11 cellular contexts compared by ENCODE assay signal in genomic region chr15:71198846-71199245, GRCh38.
DNase-seq lines count a peak whose midpoint lies in the region; ATAC-seq, FAIRE-seq and TF ChIP-seq lines count a peak whose summit lies in the region.
"Had no signal": no experiment of that assay in that cellular context is flagged by ENCODE, and none has a peak within 500 bp of the region (broad histone marks: within the 10 kb centered on the region; RNA-seq: fewer than 3 reads in every experiment).

No MANE protein-coding gene starts in this region.

- peaks cover 6% of the 10 kb centered on the region; the same call in 1 of the 2 replicates for H3K23me2 ChIP-seq in H1 (ENCODE audit: low read depth, low read length)

- FAIRE-seq in H1 (lab: Jason Lieb, UNC) (no peak), keratinocyte (lab: Jason Lieb, UNC) (peak; percentile 43)
- FAIRE-seq: A204.1 had no signal

- H3K4me3 Mint-ChIP-seq in activated naive CD4-positive, alpha-beta T cell treated with anti-CD3 and anti-CD28 coated beads, Interleukin-2, amount 10 ng/mL, durations not matched to agents 7 days and 5 days: no peak overlapping the region
- H3K4me3 Mint-ChIP-seq: CD4-positive, CD25-positive, alpha-beta regulatory T cell had no signal

- dilution Hi-C loops in keratinocyte (cut with MboI; ENCODE audit: extremely low pct_ligation_motif_present, low sequenced_read_pairs): no loop called here

- H3K9ac ChIP-seq in BLaER1 treated with 17β-estradiol and CSF1 and Interleukin-3, amounts not matched to agents 10 nM and 100 nM: no peak overlapping the region
- H3K9ac ChIP-seq in H1 (replicated peaks in 1 of 4; ENCODE audit: extremely low read depth in 1 of 4, low read depth in 3 of 4, low read length in 3 of 4) (no peak overlapping the region), keratinocyte (ENCODE audit: control insufficient read depth, extremely low read depth, insufficient read depth, low read length) (no peak overlapping the region)

- no peak for TF ChIP-seq EP300 in H1 (IDR thresholded peaks at IDR 0.05; ENCODE audit: borderline replicate concordance in 1 of 2, low read depth in 2 of 2, low read length in 2 of 2)

- no peak overlapping the region for H2BK5ac ChIP-seq in H1 (ENCODE audit: low read depth, low read length)

- H3K23ac ChIP-seq in H1 (ENCODE audit: insufficient read length): no peak overlapping the region

- peaks cover 11 to 75% (median 63%) of the 10 kb centered on the region in 10 experiments for H3K4me1 ChIP-seq in BLaER1 treated with 17β-estradiol and CSF1 and Interleukin-3, amounts not matched to agents 10 nM and 100 nM
- H3K4me1 ChIP-seq in H1 (replicated peaks in 1 of 4; ENCODE audit: control insufficient read depth in 3 of 4, insufficient read depth in 4 of 4, low read length in 3 of 4): peaks cover 6 to 15% (median 14%) of the 10 kb centered on the region in 4 experiments
- no peaks in the 10 kb centered on the region for H3K4me1 ChIP-seq in keratinocyte (ENCODE audit: control insufficient read depth, extremely low read depth, insufficient read depth, low read length)

- H3K27ac ChIP-seq in BLaER1 treated with 17β-estradiol and CSF1 and Interleukin-3, amounts not matched to agents 10 nM and 100 nM: peak overlapping the region in 3 of 11 experiments; percentile 9 to 73 (median 30); a peak in 1 of 22 replicates
- H3K27ac ChIP-seq in H1 (ENCODE audit: low read depth, low read length) (no peak overlapping the region), keratinocyte (ENCODE audit: control insufficient read depth, insufficient read depth, low read length) (no peak overlapping the region)

- POLR2A ChIA-PET in H1 (lab: Charles Lee; ENCODE audit: partially characterized antibody): no interaction called here

- no peak overlapping the region for H3K4me3 ChIP-seq in BLaER1 treated with 17β-estradiol and CSF1 and Interleukin-3, amounts not matched to agents 10 nM and 100 nM
- no peak overlapping the region for H3K4me3 ChIP-seq in H1 (ENCODE audit: extremely low read depth in 1 of 4, insufficient read depth in 2 of 4, low read depth in 3 of 4, low read length in 4 of 4)
- H3K4me3 ChIP-seq in keratinocyte (ENCODE audit: control insufficient read depth in 2 of 3, extremely low read depth in 1 of 3, insufficient read depth in 2 of 3, low read depth in 1 of 3, low read length in 3 of 3): no peak overlapping the region

- H4K20me1 ChIP-seq in BLaER1 treated with 17β-estradiol and CSF1 and Interleukin-3, amounts not matched to agents 10 nM and 100 nM: no peaks in the 10 kb centered on the region; a peak in 1 of 22 replicates
- H4K20me1 ChIP-seq in H1 (replicated peaks in 1 of 2; ENCODE audit: control insufficient read depth in 1 of 2, insufficient read depth in 2 of 2, low read length in 2 of 2): peaks cover 0 to 5% of the 10 kb centered on the region in 2 experiments
- H4K20me1 ChIP-seq in keratinocyte (ENCODE audit: control insufficient read depth, extremely low read depth, insufficient read depth, low read length): no peaks in the 10 kb centered on the region

- H3K4me2 ChIP-seq in BLaER1 treated with 17β-estradiol and CSF1 and Interleukin-3, amounts not matched to agents 10 nM and 100 nM: peak overlapping the region in 7 of 11 experiments; percentile 36 to 81 (median 77); a peak in 10 of 22 replicates
- no peak overlapping the region for H3K4me2 ChIP-seq in H1 (ENCODE audit: insufficient read depth in 1 of 2, low read depth in 2 of 2, low read length in 2 of 2)
- no peak overlapping the region for H3K4me2 ChIP-seq in keratinocyte (ENCODE audit: control insufficient read depth, extremely low read depth, insufficient read depth, low read depth, low read length)

- WGBS in H1 (ENCODE audit: extremely low coverage in 1 of 2, insufficient coverage in 1 of 2, insufficient read length in 1 of 2, insufficient replicate concordance in 2 of 2, low coverage in 1 of 2, low lambda C conversion rate in 2 of 2, missing lambda C conversion rate in 1 of 2), 2 experiments: 86% methylated on average over 3 of the region's 3 CpGs; no CpG with 5 or more reads in 1 of the 2 experiments

- no peak for TF ChIP-seq POLR2A in H1 (IDR thresholded peaks at IDR 0.05; ENCODE audit: control extremely low read depth in 1 of 2, low read depth in 2 of 2, low read length in 2 of 2)

- no peaks in the 10 kb centered on the region for H3K36me3 Mint-ChIP-seq in activated naive CD4-positive, alpha-beta T cell treated with anti-CD3 and anti-CD28 coated beads, Interleukin-2, amount 10 ng/mL, durations not matched to agents 7 days and 5 days
- H3K36me3 Mint-ChIP-seq: CD4-positive, CD25-positive, alpha-beta regulatory T cell had no signal

- H3K56ac ChIP-seq in H1 (replicated peaks; ENCODE audit: insufficient read length, low read depth, low read length): no peak overlapping the region

- H3K27me3 ChIP-seq in BLaER1 treated with 17β-estradiol and CSF1 and Interleukin-3, amounts not matched to agents 10 nM and 100 nM: no peaks in the 10 kb centered on the region
- H3K27me3 ChIP-seq in H1 (replicated peaks in 1 of 4; ENCODE audit: control insufficient read depth in 3 of 4, extremely low read depth in 1 of 4, insufficient read depth in 3 of 4, low read length in 3 of 4) (peaks cover 0 to 4% (median under 1%) of the 10 kb centered on the region in 4 experiments; a peak in 2 of 7 replicates), keratinocyte (ENCODE audit: control insufficient read depth, extremely low read depth, insufficient read depth, low read length) (no peaks in the 10 kb centered on the region)

- H3K79me2 ChIP-seq in H1 (ENCODE audit: control insufficient read depth in 1 of 2, insufficient read depth in 2 of 2, low read length in 2 of 2) (no peaks in the 10 kb centered on the region), keratinocyte (ENCODE audit: control insufficient read depth, insufficient read depth, low read length) (peaks cover 57% of the 10 kb centered on the region)

- H3K18ac ChIP-seq in H1 (ENCODE audit: extremely low read depth, low read length): no peak overlapping the region

- H3K4me1 Mint-ChIP-seq in activated naive CD4-positive, alpha-beta T cell treated with anti-CD3 and anti-CD28 coated beads, Interleukin-2, amount 10 ng/mL, durations not matched to agents 7 days and 5 days: no peaks in the 10 kb centered on the region
- H3K4me1 Mint-ChIP-seq: CD4-positive, CD25-positive, alpha-beta regulatory T cell had no signal

- H2BK20ac ChIP-seq in H1 (ENCODE audit: low read length): no peak overlapping the region

- peaks cover 3% of the 10 kb centered on the region for H3K9me1 ChIP-seq in keratinocyte (ENCODE audit: control insufficient read depth, extremely low read depth, insufficient read depth, low read length)

- TF ChIP-seq CTCF in H1 (IDR thresholded peaks at IDR 0.05; ENCODE audit: control extremely low read depth in 1 of 3, insufficient read depth in 1 of 3, low read depth in 1 of 3, low read length in 3 of 3) (no peak), keratinocyte (optimal IDR thresholded peaks at IDR 0.05 in 1 of 3, IDR thresholded peaks at IDR 0.05 in 1 of 3, conservative IDR thresholded peaks at IDR 0.05 in 1 of 3; ENCODE audit: extremely low read depth in 1 of 3, insufficient read depth in 2 of 3, low read length in 3 of 3) (no peak)

- no peak overlapping the region for H2AK5ac ChIP-seq in H1 (ENCODE audit: low read depth, low read length)

- 0 out of 2 replicates have a peak overlapping the region, but pooled peaks have one; percentile 5 for H2BK12ac ChIP-seq in H1 (ENCODE audit: low read depth, low read length)

- no peak overlapping the region for H3K4ac ChIP-seq in H1 (replicated peaks; ENCODE audit: insufficient read length, low read depth, low read length)

- intact Hi-C loops in left cardiac atrium (cut with DNase I): no loop called here

- peaks cover 5% of the 10 kb centered on the region for H3K79me1 ChIP-seq in H1 (ENCODE audit: low read depth, low read length)

- H4K5ac ChIP-seq in H1 (ENCODE audit: insufficient read length, low read depth, low read length): no peak overlapping the region

- no peak overlapping the region for H2BK15ac ChIP-seq in H1 (ENCODE audit: low read length)

- H2AFZ ChIP-seq in H1 (ENCODE audit: low read length) (no peak overlapping the region), keratinocyte (ENCODE audit: control insufficient read depth, low read length) (no peak overlapping the region)

- H4K91ac ChIP-seq in H1 (replicated peaks; ENCODE audit: insufficient read length, low read length): no peak overlapping the region

- no peak overlapping the region for H4K8ac ChIP-seq in H1 (ENCODE audit: extremely low read depth, insufficient read depth, low read length)

- no peak overlapping the region for H3K14ac ChIP-seq in H1 (ENCODE audit: insufficient read length)

- peaks cover 7 to 16% (median 10%) of the 10 kb centered on the region in 11 experiments for H3K9me3 ChIP-seq in BLaER1 treated with 17β-estradiol and CSF1 and Interleukin-3, amounts not matched to agents 10 nM and 100 nM (replicated peaks in 1 of 11)
- H3K9me3 ChIP-seq in H1 (ENCODE audit: insufficient read depth in 2 of 2, low read depth in 1 of 2, low read length in 1 of 2) (no peaks in the 10 kb centered on the region), keratinocyte (ENCODE audit: control insufficient read depth, low read depth, low read length) (no peaks in the 10 kb centered on the region)

- DNase-seq in H1 (ENCODE audit: low read depth in 1 of 2, low spot score in 2 of 2): no peak
- no peak for DNase-seq in left cardiac atrium
- DNase-seq in keratinocyte (ENCODE audit: low read depth, low spot score): no peak
- DNase-seq in activated naive CD4-positive, alpha-beta T cell treated with anti-CD3 and anti-CD28 coated beads, Interleukin-2, amount 10 ng/mL, durations not matched to agents 7 days and 5 days: no peak
- no peak for DNase-seq in NCI-H1092 (lab: John Stamatoyannopoulos, UW)
- DNase-seq: CD4-positive, CD25-positive, alpha-beta regulatory T cell; DMS53; HCEC 1CT had no signal

- H3K36me3 ChIP-seq in BLaER1 treated with 17β-estradiol and CSF1 and Interleukin-3, amounts not matched to agents 10 nM and 100 nM: no peaks in the 10 kb centered on the region
- no peaks in the 10 kb centered on the region; a peak in 1 of 8 replicates for H3K36me3 ChIP-seq in H1 (ENCODE audit: control insufficient read depth in 2 of 4, insufficient read depth in 4 of 4, low read length in 3 of 4)
- peaks cover 8 to 22% of the 10 kb centered on the region in 2 experiments for H3K36me3 ChIP-seq in keratinocyte (ENCODE audit: control insufficient read depth in 2 of 2, extremely low read depth in 1 of 2, insufficient read depth in 2 of 2, low read length in 2 of 2)

- CTCF ChIA-PET in H1 (lab: Charles Lee; ENCODE audit: partially characterized antibody): interaction anchor here (0.6 kb wide), 1 partner anchor 140 kb away, joined by 3 read pairs; no protein-coding TSS in a partner anchor
- CTCF ChIA-PET in activated naive CD4-positive, alpha-beta T cell treated with anti-CD3 and anti-CD28 coated beads, Interleukin-2, amount 10 ng/mL, durations not matched to agents 7 days and 5 days (lab: Charles Lee): no interaction called here

- H3K9me3 Mint-ChIP-seq in activated naive CD4-positive, alpha-beta T cell treated with anti-CD3 and anti-CD28 coated beads, Interleukin-2, amount 10 ng/mL, durations not matched to agents 7 days and 5 days: peaks cover 7% of the 10 kb centered on the region

- no peaks in the 10 kb centered on the region for H3K27me3 Mint-ChIP-seq in activated naive CD4-positive, alpha-beta T cell treated with anti-CD3 and anti-CD28 coated beads, Interleukin-2, amount 10 ng/mL, durations not matched to agents 7 days and 5 days

- H2BK120ac ChIP-seq in H1 (replicated peaks; ENCODE audit: low read depth, low read length): no peak overlapping the region

- ATAC-seq in left cardiac atrium: peak; percentile 38 to 78
- no peak for ATAC-seq in HG02610 (IDR thresholded peaks at IDR 0.05; ENCODE audit: unreplicated experiment)

- no peak for TF ChIP-seq RAD21 in H1 (IDR thresholded peaks at IDR 0.05 in 1 of 2, conservative IDR thresholded peaks at IDR 0.05 in 1 of 2; ENCODE audit: low read depth in 2 of 2, low read length in 2 of 2)

- no peak overlapping the region for H3K27ac Mint-ChIP-seq in activated naive CD4-positive, alpha-beta T cell treated with anti-CD3 and anti-CD28 coated beads, Interleukin-2, amount 10 ng/mL, durations not matched to agents 7 days and 5 days
- H3K27ac Mint-ChIP-seq: CD4-positive, CD25-positive, alpha-beta regulatory T cell had no signal

Comparison
In these comparisons a context has a peak if more than half of its experiments do, and no peak if none do; other contexts are left out.
1. H3K4me2 ChIP-seq: peak in BLaER1 treated with 17β-estradiol and CSF1 and Interleukin-3, amounts not matched to agents 10 nM and 100 nM (7 of 11); none in H1 (0 of 2) and keratinocyte (single experiment).